In genomic region chr2:39545957-39546356, GRCh38 we compare ENCODE assay signal across 23 cellular contexts.
A peak's percentile ranks its signal among the peaks of the same experiment; 100 is the strongest.
DNase-seq lines count a peak whose midpoint lies in the region; ATAC-seq and TF ChIP-seq lines count a peak whose summit lies in the region.
"Had no signal": no experiment of that assay in that cellular context is flagged by ENCODE, and none has a peak within 500 bp of the region (broad histone marks: within the 10 kb centered on the region; RNA-seq: fewer than 3 reads in every experiment).

No MANE protein-coding gene starts in this region.

- peaks cover 5 to 9% of the 10 kb centered on the region in 2 experiments for H3K4me1 Mint-ChIP-seq in H9

- H3T11ph ChIP-seq in H9 (ENCODE audit: low read length): no peak overlapping the region

- no peaks in the 10 kb centered on the region; a peak in 1 of 7 replicates for H3K36me3 Mint-ChIP-seq in H9 (ENCODE audit: insufficient read depth in 1 of 3, low read depth in 3 of 3)

- H3K4me3 ChIP-seq in GM12865 (ENCODE audit: low read depth, low read length) (no peak overlapping the region), RWPE2 (ENCODE audit: severe bottlenecking) (no peak overlapping the region), fibroblast of villous mesenchyme (ENCODE audit: low read depth, low read length) (no peak overlapping the region)
- H3K4me3 ChIP-seq: MG63, SJSA1 had no signal

- H3K27ac Mint-ChIP-seq in H9: no peak overlapping the region

- no peak overlapping the region for H2BK12ac ChIP-seq in H9 (ENCODE audit: insufficient read length, low read depth, low read length)

- H4K91ac ChIP-seq in H9 (ENCODE audit: insufficient read length, low read depth, low read length): no peak overlapping the region

- no peak overlapping the region for H3K4ac ChIP-seq in H9 (ENCODE audit: low read depth, low read length)

- H2AK5ac ChIP-seq in H9 (ENCODE audit: insufficient read length, low read length): no peak overlapping the region

- peaks cover 36% of the 10 kb centered on the region for H3K4me1 ChIP-seq in RWPE2 (ENCODE audit: insufficient read depth, poor library complexity, severe bottlenecking)
- H3K4me1 ChIP-seq in H9 (ENCODE audit: insufficient read depth, low read length): no peaks in the 10 kb centered on the region; the same call in 1 of the 2 replicates

- H3K18ac ChIP-seq in H9 (ENCODE audit: insufficient read length, low read depth, low read length): no peak overlapping the region

- WGBS in H9 (ENCODE audit: extremely low coverage, insufficient read length, low lambda C conversion rate): no CpG with 5 or more reads among the region's 5 CpGs

- H3K4me3 Mint-ChIP-seq in H9: no peak overlapping the region

- H3K27ac ChIP-seq in RWPE2 (ENCODE audit: poor library complexity, severe bottlenecking) (peak overlapping the region; percentile 96), H9 (ENCODE audit: insufficient read length, low read depth, low read length) (no peak overlapping the region)

- TF ChIP-seq CTCF in GM12865 (IDR thresholded peaks at IDR 0.05; ENCODE audit: insufficient read depth, low read depth, low read length, missing control alignments) (no peak), RWPE2 (IDR thresholded peaks at IDR 0.05; ENCODE audit: poor library complexity, severe bottlenecking) (no peak), fibroblast of villous mesenchyme (IDR thresholded peaks at IDR 0.05; ENCODE audit: insufficient read depth, low read depth, low read length) (no peak), H9 (conservative IDR thresholded peaks at IDR 0.05) (no peak)

- H3K27me3 ChIP-seq in RWPE2 (ENCODE audit: insufficient read depth, poor library complexity, severe bottlenecking): no peaks in the 10 kb centered on the region
- no peaks in the 10 kb centered on the region for H3K27me3 ChIP-seq in H9 (ENCODE audit: insufficient read depth, low read length)
- H3K27me3 ChIP-seq: MG63, SJSA1 had no signal

- H4K8ac ChIP-seq in H9 (replicated peaks; ENCODE audit: insufficient read length, low read depth, low read length): no peak overlapping the region

- H2BK5ac ChIP-seq in H9 (ENCODE audit: insufficient read length, low read length): no peak overlapping the region

- H3K14ac ChIP-seq in H9 (ENCODE audit: insufficient read depth, low read length): no peak overlapping the region

- no peak overlapping the region for H2AFZ ChIP-seq in H9 (ENCODE audit: low read length)

- H2BK15ac ChIP-seq in H9 (ENCODE audit: low read depth, low read length): no peak overlapping the region

- H3K36me3 ChIP-seq in RWPE2 (ENCODE audit: low read depth): no peaks in the 10 kb centered on the region
- H3K36me3 ChIP-seq: MG63, SJSA1 had no signal

- H3K79me1 ChIP-seq in H9 (ENCODE audit: insufficient read depth, low read depth, low read length, poor library complexity, severe bottlenecking): no peaks in the 10 kb centered on the region

- H3K79me2 ChIP-seq in H9 (ENCODE audit: insufficient read depth, low read length): no peaks in the 10 kb centered on the region

- H4K5ac ChIP-seq in H9 (ENCODE audit: insufficient read length, low read depth, low read length): no peak overlapping the region

- no peaks in the 10 kb centered on the region for H4K20me1 ChIP-seq in H9 (ENCODE audit: control insufficient read depth, insufficient read depth, insufficient read length)

- H3K9me3 ChIP-seq in RWPE2 (ENCODE audit: severe bottlenecking) (no peaks in the 10 kb centered on the region), H9 (ENCODE audit: control insufficient read depth, low read depth, low read length) (no peaks in the 10 kb centered on the region)

- no peak overlapping the region for H3K56ac ChIP-seq in H9 (ENCODE audit: insufficient read length, low read depth, low read length)

- H3K9ac ChIP-seq in H9 (ENCODE audit: extremely low read depth, insufficient read length, low read length): no peak overlapping the region

- no peak overlapping the region for H3K4me2 ChIP-seq in H9 (ENCODE audit: insufficient read depth, insufficient read length, low read length)

- no peak overlapping the region for H3K23ac ChIP-seq in H9 (ENCODE audit: insufficient read length, low read depth, low read length)

- no peaks in the 10 kb centered on the region for H3K27me3 Mint-ChIP-seq in H9 (ENCODE audit: low read depth)

- peak; percentile 48 for DNase-seq in GM12865 (ENCODE audit: low read depth)
- no peak for DNase-seq in RWPE2 (ENCODE audit: low spot score)
- peak; percentile 68 for DNase-seq in fibroblast of villous mesenchyme (ENCODE audit: low read depth)
- no peak for DNase-seq in MV-4-11 (lab: John Stamatoyannopoulos, UW)
- no peak for DNase-seq in medulla oblongata (ENCODE audit: extremely low spot score)
- no peak for DNase-seq in H9
- DNase-seq: 8988T, ACHN, Calu3, DMS79 treated with DMSO at 0.1 percent for 48 hours, GF-D8, KBM-7, MG63, NCI-H1694, NCI-H2029 treated with DMSO at 0.1 percent for 48 hours, NCI-H2227 treated with DMSO at 0.1 percent for 48 hours, NCI-H510A, NCI-H69, OCI-M1 had no signal

- H2BK120ac ChIP-seq in H9 (ENCODE audit: low read depth, low read length, poor library complexity, severe bottlenecking): no peak overlapping the region

- peaks cover 0 to 3% of the 10 kb centered on the region in 2 experiments; a peak in 1 of 5 replicates for H3K9me3 Mint-ChIP-seq in H9

- H3K23me2 ChIP-seq in H9 (ENCODE audit: insufficient read length, low read depth, low read length, poor library complexity, severe bottlenecking): no peaks in the 10 kb centered on the region

- ATAC-seq in GM18870 (IDR thresholded peaks at IDR 0.05; ENCODE audit: unreplicated experiment) (peak; percentile 46), RWPE2 (ENCODE audit: low read depth) (no peak), GM18907 (IDR thresholded peaks at IDR 0.05; ENCODE audit: unreplicated experiment) (no peak)
- ATAC-seq: Right ventricle myocardium inferior had no signal

- H2BK20ac ChIP-seq in H9 (ENCODE audit: low read depth, low read length, poor library complexity, severe bottlenecking): no peak overlapping the region

Comparison
In these comparisons a context has a peak if more than half of its experiments do, and no peak if none do; other contexts are left out.
1. DNase-seq: peak in GM12865 (single experiment) and fibroblast of villous mesenchyme (single experiment); none in RWPE2 (single experiment), MV-4-11 (single experiment), medulla oblongata (single experiment) and H9 (single experiment).